13 cellular contexts compared by ENCODE assay signal in the genomic region with DNA sequence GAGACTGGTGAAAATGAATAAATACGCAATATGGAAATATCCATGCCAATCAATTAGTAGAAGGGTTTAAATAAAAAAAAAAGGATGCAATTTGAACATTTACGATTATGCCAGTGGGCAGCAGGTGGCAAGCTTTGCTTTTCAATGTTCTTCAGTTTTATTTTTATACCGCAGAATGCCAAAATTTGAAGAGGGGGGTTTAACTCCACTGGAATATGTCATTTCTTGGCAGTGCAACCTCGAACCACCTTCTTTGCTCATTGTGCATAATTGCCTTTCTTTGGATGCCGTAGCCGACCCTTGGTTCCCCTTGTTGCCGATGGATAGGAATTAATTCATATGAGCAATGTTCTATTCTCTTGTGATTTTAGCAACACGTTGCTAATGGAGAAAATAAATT.
DNase-seq lines count a peak whose midpoint lies in the region; ATAC-seq and TF ChIP-seq lines count a peak whose summit lies in the region.
"Had no signal": no experiment of that assay in that cellular context is flagged by ENCODE, and none has a peak within 500 bp of the region (broad histone marks: within the 10 kb centered on the region; RNA-seq: fewer than 3 reads in every experiment).

No MANE protein-coding gene starts in this region.

- H2BK20ac ChIP-seq in H9 (ENCODE audit: low read depth, low read length, poor library complexity, severe bottlenecking): no peak overlapping the region

- no peaks in the 10 kb centered on the region for H3K9me3 ChIP-seq in H9 (ENCODE audit: control insufficient read depth, low read depth, low read length)

- H3K4ac ChIP-seq in H9 (ENCODE audit: low read depth, low read length): no peak overlapping the region

- peak overlapping the region in 2 of 3 experiments; percentile 29 to 67 for H3K27ac Mint-ChIP-seq in nephron
- H3K27ac Mint-ChIP-seq in H9: no peak overlapping the region
- H3K27ac Mint-ChIP-seq: dendritic cell treated with granulocyte-macrophage colony-stimulating factor and Interleukin-4, amounts not matched to agents 40 ng/mL and 50 ng/mL, for 4 days; GM23338 had no signal

- H2BK15ac ChIP-seq in H9 (ENCODE audit: low read depth, low read length): no peak overlapping the region

- no peaks in the 10 kb centered on the region for H3K23me2 ChIP-seq in H9 (ENCODE audit: insufficient read length, low read depth, low read length, poor library complexity, severe bottlenecking)

- H3K79me2 ChIP-seq in H9 (ENCODE audit: insufficient read depth, low read length): no peaks in the 10 kb centered on the region

- H3K56ac ChIP-seq in H9 (ENCODE audit: insufficient read length, low read depth, low read length): no peak overlapping the region

- H2BK120ac ChIP-seq in H9 (ENCODE audit: low read depth, low read length, poor library complexity, severe bottlenecking): no peak overlapping the region

- H3K14ac ChIP-seq in H9 (ENCODE audit: insufficient read depth, low read length): no peak overlapping the region

- ATAC-seq in HG02970 (IDR thresholded peaks at IDR 0.05; ENCODE audit: low FRiP score, unreplicated experiment): no peak
- ATAC-seq: GM23338 had no signal

- H3K4me3 Mint-ChIP-seq in nephron: no peak overlapping the region
- no peak overlapping the region for H3K4me3 Mint-ChIP-seq in H9
- H3K4me3 Mint-ChIP-seq: dendritic cell treated with granulocyte-macrophage colony-stimulating factor and Interleukin-4, amounts not matched to agents 40 ng/mL and 50 ng/mL, for 4 days; GM23338 had no signal

- no peak overlapping the region for H3K27ac ChIP-seq in C4-2B
- no peak overlapping the region for H3K27ac ChIP-seq in H9 (ENCODE audit: insufficient read length, low read depth, low read length)
- H3K27ac ChIP-seq: KMS-11 had no signal

- H3K9ac ChIP-seq in H9 (ENCODE audit: extremely low read depth, insufficient read length, low read length): no peak overlapping the region
- H3K9ac ChIP-seq: KMS-11 had no signal

- H4K5ac ChIP-seq in H9 (ENCODE audit: insufficient read length, low read depth, low read length): no peak overlapping the region

- no peak overlapping the region for H2BK5ac ChIP-seq in H9 (ENCODE audit: insufficient read length, low read length)

- TF ChIP-seq CTCF in C4-2B (conservative IDR thresholded peaks at IDR 0.05) (peak; percentile 20), epithelial cell of esophagus (IDR thresholded peaks at IDR 0.05; ENCODE audit: insufficient read depth, low read depth, low read length, missing control alignments) (peak; percentile 47), nephron (IDR thresholded peaks at IDR 0.05; ENCODE audit: unreplicated experiment in 3 of 3) (peak in 1 of 3 experiments; percentile 13), H9 (conservative IDR thresholded peaks at IDR 0.05) (no peak)

- DNase-seq in NCI-H69 (lab: John Stamatoyannopoulos, UW): peak; percentile 17
- DNase-seq in epithelial cell of esophagus (ENCODE audit: low read depth): peak; percentile 34
- no peak for DNase-seq in HK-2 (ENCODE audit: unreplicated experiment)
- no peak for DNase-seq in activated gamma-delta T cell (lab: John Stamatoyannopoulos, UW)
- DNase-seq in H9: no peak
- DNase-seq: occipital lobe; stimulated activated naive CD4-positive, alpha-beta T cell had no signal

- H4K20me1 ChIP-seq in H9 (ENCODE audit: control insufficient read depth, insufficient read depth, insufficient read length): no peaks in the 10 kb centered on the region

- no peaks in the 10 kb centered on the region for H3K79me1 ChIP-seq in H9 (ENCODE audit: insufficient read depth, low read depth, low read length, poor library complexity, severe bottlenecking)

- no peak overlapping the region for H2BK12ac ChIP-seq in H9 (ENCODE audit: insufficient read length, low read depth, low read length)

- no peak overlapping the region for H3K4me3 ChIP-seq in epithelial cell of esophagus (ENCODE audit: low read length)
- H3K4me3 ChIP-seq: GM23338 had no signal

- no peak overlapping the region for H3K4me2 ChIP-seq in H9 (ENCODE audit: insufficient read depth, insufficient read length, low read length)
- H3K4me2 ChIP-seq: GM23338, KMS-11 had no signal

- no peaks in the 10 kb centered on the region for H3K27me3 Mint-ChIP-seq in nephron (ENCODE audit: low read depth)
- no peaks in the 10 kb centered on the region for H3K27me3 Mint-ChIP-seq in H9 (ENCODE audit: low read depth)

- H4K91ac ChIP-seq in H9 (ENCODE audit: insufficient read length, low read depth, low read length): no peak overlapping the region

- H3K27me3 ChIP-seq in H9 (ENCODE audit: insufficient read depth, low read length): no peaks in the 10 kb centered on the region

- H3K36me3 Mint-ChIP-seq in nephron (ENCODE audit: low read depth) (no peaks in the 10 kb centered on the region), H9 (ENCODE audit: insufficient read depth in 1 of 3, low read depth in 3 of 3) (no peaks in the 10 kb centered on the region)

- no CpG with 5 or more reads among the region's 8 CpGs for WGBS in H9 (ENCODE audit: extremely low coverage, insufficient read length, low lambda C conversion rate)

- no peak overlapping the region for H3T11ph ChIP-seq in H9 (ENCODE audit: low read length)

- H3K9me3 Mint-ChIP-seq in nephron: no peaks in the 10 kb centered on the region
- H3K9me3 Mint-ChIP-seq in H9: no peaks in the 10 kb centered on the region
- H3K9me3 Mint-ChIP-seq: dendritic cell treated with granulocyte-macrophage colony-stimulating factor and Interleukin-4, amounts not matched to agents 40 ng/mL and 50 ng/mL, for 4 days; GM23338 had no signal

- no peak overlapping the region for H3K18ac ChIP-seq in H9 (ENCODE audit: insufficient read length, low read depth, low read length)

- no peak overlapping the region for H2AFZ ChIP-seq in H9 (ENCODE audit: low read length)
- H2AFZ ChIP-seq: GM23338 had no signal

- H3K4me1 ChIP-seq in H9 (ENCODE audit: insufficient read depth, low read length): no peaks in the 10 kb centered on the region

- H2AK5ac ChIP-seq in H9 (ENCODE audit: insufficient read length, low read length): no peak overlapping the region

- no peak overlapping the region for H3K23ac ChIP-seq in H9 (ENCODE audit: insufficient read length, low read depth, low read length)

- peaks cover 46% of the 10 kb centered on the region for H3K4me1 Mint-ChIP-seq in nephron
- peaks cover 5 to 13% of the 10 kb centered on the region in 2 experiments for H3K4me1 Mint-ChIP-seq in H9

- H4K8ac ChIP-seq in H9 (replicated peaks; ENCODE audit: insufficient read length, low read depth, low read length): no peak overlapping the region

Comparison
In these comparisons a context has a peak if more than half of its experiments do, and no peak if none do; other contexts are left out.
1. DNase-seq: peak in NCI-H69 (single experiment) and epithelial cell of esophagus (single experiment); none in HK-2 (single experiment), activated gamma-delta T cell (single experiment) and H9 (single experiment).
2. H3K27ac Mint-ChIP-seq: peak in nephron (2 of 3); none in H9 (0 of 3).